In the genomic region with DNA sequence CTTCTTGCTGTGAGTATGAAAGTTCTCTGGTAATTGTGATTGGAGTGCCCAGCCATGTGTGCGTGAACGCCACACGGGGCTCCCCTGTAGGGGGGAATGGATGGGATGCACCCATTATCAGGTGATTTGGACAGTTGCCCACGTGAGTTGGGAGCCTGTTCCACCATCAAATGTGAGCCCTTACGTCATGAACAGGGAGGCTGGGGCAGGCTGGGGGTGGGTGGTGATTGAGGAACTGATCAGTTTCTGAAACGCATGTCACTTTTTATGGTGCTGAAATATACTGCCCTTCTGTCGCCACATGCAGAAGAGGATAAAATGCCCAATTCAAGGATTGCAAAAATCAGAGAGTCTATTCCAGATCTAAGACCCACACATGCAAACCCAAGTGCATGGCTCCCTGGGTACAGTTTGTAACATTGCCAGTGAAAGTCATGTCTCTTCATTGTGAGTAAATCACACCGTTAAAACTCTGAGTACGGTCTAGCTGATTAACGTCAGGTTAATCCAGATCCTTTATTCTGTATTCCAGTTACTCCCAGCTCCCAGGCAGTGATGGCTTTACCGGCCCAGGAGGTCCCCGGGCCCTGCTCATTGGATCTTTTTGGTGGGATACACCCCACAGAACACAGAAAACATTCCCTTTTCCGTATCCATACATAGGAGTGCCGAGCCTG, we compare ENCODE assay signal across 10 cellular contexts.
A peak's percentile ranks its signal among the peaks of the same experiment; 100 is the strongest.
DNase-seq lines count a peak whose midpoint lies in the region; ATAC-seq and TF ChIP-seq lines count a peak whose summit lies in the region.
"Had no signal": no experiment of that assay in that cellular context is flagged by ENCODE, and none has a peak within 500 bp of the region (broad histone marks: within the 10 kb centered on the region; RNA-seq: fewer than 3 reads in every experiment).

No MANE protein-coding gene starts in this region.

- H3K9me2 ChIP-seq in GM23248 (ENCODE audit: insufficient read depth): no peaks in the 10 kb centered on the region

- no peak overlapping the region for H4K91ac ChIP-seq in IMR-90 (ENCODE audit: insufficient read depth, low read depth, low read length)

- no peaks in the 10 kb centered on the region for H3K4me1 Mint-ChIP-seq in mesothelial cell of epicardium
- H3K4me1 Mint-ChIP-seq in activated CD8-positive, alpha-beta T cell treated with anti-CD3 and anti-CD28 coated beads, Interleukin-2, amount 10 ng/mL, durations not matched to agents 7 days and 5 days (ENCODE audit: low read depth): peaks cover 2% of the 10 kb centered on the region

- no peak overlapping the region for H2BK20ac ChIP-seq in IMR-90 (ENCODE audit: low read depth, low read length)

- DNase-seq in IMR-90: no peak
- no peak for DNase-seq in mesothelial cell of epicardium (ENCODE audit: low spot score in 2 of 2, unreplicated experiment in 2 of 2)
- DNase-seq in NCI-H226: no peak
- DNase-seq in globus pallidus (ENCODE audit: low spot score): no peak
- no peak for DNase-seq in activated CD8-positive, alpha-beta T cell treated with anti-CD3 and anti-CD28 coated beads, Interleukin-2, amount 10 ng/mL, durations not matched to agents 7 days and 5 days
- DNase-seq in GM23248: no peak
- DNase-seq: NCI-H1092 treated with DMSO at 0.1 percent for 48 hours had no signal

- no peaks in the 10 kb centered on the region for H3K27me3 ChIP-seq in IMR-90 (ENCODE audit: control insufficient read depth, insufficient read depth, low read length)
- H3K27me3 ChIP-seq in GM23248 (replicated peaks; ENCODE audit: insufficient read depth): no peaks in the 10 kb centered on the region
- H3K27me3 ChIP-seq: breast epithelium had no signal

- in situ Hi-C loops in IMR-90 (cut with MboI; ENCODE audit: low sequenced_read_pairs) (no loop called here), GM23248 (cut with MboI) (no loop called here)

- H2BK5ac ChIP-seq in IMR-90 (ENCODE audit: low read depth, low read length, poor library complexity, severe bottlenecking): no peak overlapping the region

- no peak overlapping the region; the same call in 1 of the 2 replicates for H3K4ac ChIP-seq in IMR-90 (ENCODE audit: low read depth, low read length)

- peaks cover 15% of the 10 kb centered on the region for H3K9me1 ChIP-seq in IMR-90 (ENCODE audit: insufficient read depth, low read length)

- no peaks in the 10 kb centered on the region for H3K9me3 Mint-ChIP-seq in mesothelial cell of epicardium
- no peaks in the 10 kb centered on the region for H3K9me3 Mint-ChIP-seq in activated CD8-positive, alpha-beta T cell treated with anti-CD3 and anti-CD28 coated beads, Interleukin-2, amount 10 ng/mL, durations not matched to agents 7 days and 5 days (ENCODE audit: insufficient read depth)

- ATAC-seq in GM18861 (IDR thresholded peaks at IDR 0.05; ENCODE audit: unreplicated experiment) (peak; percentile 30), GM21723 (IDR thresholded peaks at IDR 0.05; ENCODE audit: unreplicated experiment) (peak; percentile 69), IMR-90 (ENCODE audit: low read depth) (no peak; the same call in 1 of the 2 replicates)
- ATAC-seq in activated CD8-positive, alpha-beta T cell treated with anti-CD3 and anti-CD28 coated beads, Interleukin-2, amount 10 ng/mL, durations not matched to agents 7 days and 5 days: no peak

- no peak overlapping the region for H4K5ac ChIP-seq in IMR-90 (ENCODE audit: low read depth, low read length)

- H3K79me2 ChIP-seq in GM23248 (ENCODE audit: insufficient read depth): no peaks in the 10 kb centered on the region

- no peak for TF ChIP-seq RAD21 in IMR-90 (IDR thresholded peaks at IDR 0.05; ENCODE audit: low read length)

- H3K36me3 Mint-ChIP-seq in mesothelial cell of epicardium: peaks cover 38% of the 10 kb centered on the region
- H3K36me3 Mint-ChIP-seq in activated CD8-positive, alpha-beta T cell treated with anti-CD3 and anti-CD28 coated beads, Interleukin-2, amount 10 ng/mL, durations not matched to agents 7 days and 5 days (ENCODE audit: low read depth): no peaks in the 10 kb centered on the region

- H2AK5ac ChIP-seq in IMR-90 (ENCODE audit: low read depth, low read length): no peak overlapping the region

- H3K27ac Mint-ChIP-seq in mesothelial cell of epicardium: peak overlapping the region; percentile 19
- no peak overlapping the region for H3K27ac Mint-ChIP-seq in activated CD8-positive, alpha-beta T cell treated with anti-CD3 and anti-CD28 coated beads, Interleukin-2, amount 10 ng/mL, durations not matched to agents 7 days and 5 days

- no peak overlapping the region for H2AK9ac ChIP-seq in IMR-90 (replicated peaks; ENCODE audit: low read depth, low read length, poor library complexity)

- H3K18ac ChIP-seq in IMR-90 (ENCODE audit: low read depth, low read length): no peak overlapping the region

- H2AFZ ChIP-seq in IMR-90 (replicated peaks; ENCODE audit: low read length, poor library complexity): no peak overlapping the region
- H2AFZ ChIP-seq in GM23248: no peak overlapping the region

- H3K36me3 ChIP-seq in IMR-90 (ENCODE audit: control insufficient read depth, insufficient read depth, low read length): peaks cover 88% of the 10 kb centered on the region
- peaks cover 6% of the 10 kb centered on the region; the same call in 1 of the 2 replicates for H3K36me3 ChIP-seq in GM23248 (ENCODE audit: low read depth)
- H3K36me3 ChIP-seq: breast epithelium had no signal

- no peak overlapping the region for H2BK15ac ChIP-seq in IMR-90 (ENCODE audit: low read depth, low read length)

- POLR2A ChIA-PET in IMR-90 (lab: Charles Lee; ENCODE audit: unreplicated experiment): no interaction called here
- POLR2A ChIA-PET in activated CD8-positive, alpha-beta T cell treated with anti-CD3 and anti-CD28 coated beads, Interleukin-2, amount 10 ng/mL, durations not matched to agents 7 days and 5 days (lab: Charles Lee): no interaction called here

- dilution Hi-C loops in IMR-90 (cut with HindIII; ENCODE audit: low sequenced_read_pairs, unreplicated experiment): no loop called here

- no peak overlapping the region for H3K4me3 Mint-ChIP-seq in mesothelial cell of epicardium
- no peak overlapping the region for H3K4me3 Mint-ChIP-seq in activated CD8-positive, alpha-beta T cell treated with anti-CD3 and anti-CD28 coated beads, Interleukin-2, amount 10 ng/mL, durations not matched to agents 7 days and 5 days

- TF ChIP-seq CTCF in IMR-90 (conservative IDR thresholded peaks at IDR 0.05; ENCODE audit: low read depth, low read length): no peak
- TF ChIP-seq CTCF in mesothelial cell of epicardium (IDR thresholded peaks at IDR 0.05; ENCODE audit: unreplicated experiment): no peak

- no peaks in the 10 kb centered on the region for H3K4me1 ChIP-seq in IMR-90 (ENCODE audit: control insufficient read depth, insufficient read depth, low read length)
- no peaks in the 10 kb centered on the region for H3K4me1 ChIP-seq in GM23248 (ENCODE audit: insufficient read depth)
- H3K4me1 ChIP-seq: breast epithelium had no signal

- CTCF ChIA-PET in IMR-90 (lab: Yijun Ruan, JAX): no interaction called here
- CTCF ChIA-PET in activated CD8-positive, alpha-beta T cell treated with anti-CD3 and anti-CD28 coated beads, Interleukin-2, amount 10 ng/mL, durations not matched to agents 7 days and 5 days (lab: Charles Lee): no interaction called here

- no peaks in the 10 kb centered on the region for H3F3A ChIP-seq in GM23248 (ENCODE audit: insufficient read depth)

- no peak overlapping the region for H3K14ac ChIP-seq in IMR-90 (replicated peaks; ENCODE audit: low read depth, low read length)

- H3K4me3 ChIP-seq in IMR-90 (ENCODE audit: insufficient read depth, low read depth, low read length): no peak overlapping the region
- no peak overlapping the region for H3K4me3 ChIP-seq in GM23248
- H3K4me3 ChIP-seq: breast epithelium had no signal

- no peak for TF ChIP-seq POLR2A in IMR-90 (IDR thresholded peaks at IDR 0.05; ENCODE audit: low read depth, low read length)

- H3K27me3 Mint-ChIP-seq in mesothelial cell of epicardium (ENCODE audit: low read depth): no peaks in the 10 kb centered on the region
- H3K27me3 Mint-ChIP-seq in activated CD8-positive, alpha-beta T cell treated with anti-CD3 and anti-CD28 coated beads, Interleukin-2, amount 10 ng/mL, durations not matched to agents 7 days and 5 days (ENCODE audit: low read depth): peaks cover 3% of the 10 kb centered on the region

- no peak overlapping the region for H4K8ac ChIP-seq in IMR-90 (ENCODE audit: low read depth in 2 of 2, low read length in 2 of 2)

- H4K20me1 ChIP-seq in IMR-90 (ENCODE audit: insufficient read depth, low read length) (peaks cover 6% of the 10 kb centered on the region), GM23248 (ENCODE audit: insufficient read depth) (no peaks in the 10 kb centered on the region)

- H3K4me2 ChIP-seq in IMR-90 (ENCODE audit: low read depth, low read length) (no peak overlapping the region), GM23248 (ENCODE audit: unreplicated experiment) (no peak overlapping the region)

- no peak overlapping the region for H3K9ac ChIP-seq in IMR-90 (ENCODE audit: low read depth, low read length)
- H3K9ac ChIP-seq in GM23248: no peak overlapping the region

- no peak overlapping the region for H3K23ac ChIP-seq in IMR-90 (ENCODE audit: low read depth, low read length)

- no peak overlapping the region for H2BK120ac ChIP-seq in IMR-90 (ENCODE audit: low read depth, low read length)

- H3K27ac ChIP-seq in IMR-90 (ENCODE audit: insufficient read depth, low read length): no peak overlapping the region
- H3K27ac ChIP-seq in GM23248: no peak overlapping the region
- H3K27ac ChIP-seq: breast epithelium had no signal

- no peaks in the 10 kb centered on the region for H3K9me3 ChIP-seq in IMR-90 (ENCODE audit: control insufficient read depth, insufficient read depth, low read length)
- no peaks in the 10 kb centered on the region for H3K9me3 ChIP-seq in GM23248 (ENCODE audit: low read depth)
- H3K9me3 ChIP-seq: breast epithelium had no signal

- TSS peak; percentile 14 for BruUV-seq in IMR-90 (replicated peaks; lab: Mats Ljungman, UMichigan)

- H3K56ac ChIP-seq in IMR-90 (ENCODE audit: extremely low read depth, insufficient read depth, low read length): no peak overlapping the region

- peaks cover 16 to 26% of the 10 kb centered on the region in 2 experiments; a peak in 2 of 4 replicates for H3K79me1 ChIP-seq in IMR-90 (ENCODE audit: low read depth in 1 of 2, low read length in 2 of 2)

- WGBS in IMR-90 (ENCODE audit: extremely low coverage in 2 of 2, insufficient read length in 1 of 2), 2 experiments: 86% methylated on average over 9 of the region's 14 CpGs; no CpG with 5 or more reads in 1 of the 2 experiments
- 86 to 87% methylated on average over 13 to 14 of the region's 14 CpGs for WGBS in GM23248 (ENCODE audit: low coverage in 1 of 2, low lambda C conversion rate in 2 of 2, missing lambda C conversion rate in 2 of 2), 2 experiments

- intact Hi-C loops in IMR-90 (cut with micrococcal nuclease): no loop called here

TF ChIP-seq in IMR-90, 13 proteins besides CTCF, POLR2A, EP300 and RAD21:
- TF ChIP-seq RCOR1 (IDR thresholded peaks at IDR 0.05; ENCODE audit: insufficient replicate concordance, low read length) (no peak), RFX5 (IDR thresholded peaks at IDR 0.05; ENCODE audit: low read depth, low read length) (no peak), BHLHE40 (IDR thresholded peaks at IDR 0.05; ENCODE audit: low read depth, low read length) (no peak), FOS (IDR thresholded peaks at IDR 0.05; ENCODE audit: low read depth, low read length) (no peak)

Comparison
In these comparisons a context has a peak if more than half of its experiments do, and no peak if none do; other contexts are left out.
1. ATAC-seq: peak in GM18861 (single experiment) and GM21723 (single experiment); none in IMR-90 (single experiment) and activated CD8-positive, alpha-beta T cell treated with anti-CD3 and anti-CD28 coated beads, Interleukin-2, amount 10 ng/mL, durations not matched to agents 7 days and 5 days (single experiment).